In genomic region chr12:110537605-110538409, GRCh38 we compare ENCODE assay signal across 9 cellular contexts. TPM values are rescaled to one million over a fixed set of nuclear protein-coding genes. Genes with fewer than 3 reads are reported as not detected.
DNase-seq lines count a peak whose midpoint lies in the region; ATAC-seq, FAIRE-seq and TF ChIP-seq lines count a peak whose summit lies in the region.
"Had no signal": no experiment of that assay in that cellular context is flagged by ENCODE, and none has a peak within 500 bp of the region (broad histone marks: within the 10 kb centered on the region; RNA-seq: fewer than 3 reads in every experiment).

No MANE protein-coding gene starts in this region.

- no peaks in the 10 kb centered on the region for H3K9me3 ChIP-seq in right lobe of liver
- H3K9me3 ChIP-seq in tibial artery = no peaks in the 10 kb centered on the region

- H3K4me3 ChIP-seq in bronchial epithelial cell (ENCODE audit: low read depth, low read length) (no peak overlapping the region), right lobe of liver (no peak overlapping the region), tibial artery (peak overlapping the region; percentile 17 to 27)

- 34% methylated on average over 3 of the region's 9 CpGs for WGBS in right lobe of liver (ENCODE audit: insufficient coverage, low coverage, low lambda C conversion rate, missing lambda C conversion rate)

- FAIRE-seq in bronchial epithelial cell (lab: Jason Lieb, UNC) = peak; percentile 62

- ATAC-seq in right lobe of liver (peak; percentile 70 to 89 (median 80)), HG03196 (IDR thresholded peaks at IDR 0.05; ENCODE audit: unreplicated experiment) (no peak)

- DNase-seq in NCI-H2107 (lab: John Stamatoyannopoulos, UW) (peak; percentile 92), bronchial epithelial cell (ENCODE audit: low read depth) (peak; percentile 54), right lobe of liver (peak; percentile 68 to 83 (median 78)), tibial artery (peak in 1 of 2 donors; percentile 75), HPDE6-E6E7 (ENCODE audit: extremely low spot score) (no peak)
- no peak for DNase-seq in activated CD4-positive, alpha-beta T cell treated with anti-CD3 and anti-CD28 coated beads for 48 hours
- DNase-seq: occipital lobe; stimulated activated CD8-positive, alpha-beta memory T cell treated with anti-CD3 and anti-CD28 coated beads, Interleukin-4, amount 100 ng/mL, for 48 hours had no signal

- H3K36me3 ChIP-seq in bronchial epithelial cell (ENCODE audit: control insufficient read depth, insufficient read depth, low read length) = peaks cover 7% of the 10 kb centered on the region
- H3K36me3 ChIP-seq in right lobe of liver = peaks cover 0 to 29% (median 0%) of the 10 kb centered on the region in 4 donors
- H3K36me3 ChIP-seq in tibial artery = peaks cover 0 to 18% (median 18%) of the 10 kb centered on the region in 3 donors

- intact Hi-C loops in right lobe of liver (cut with DNase I) = no loop called here
- intact Hi-C loops in tibial artery (cut with DNase I; ENCODE audit: low total_unique reads) = no loop called here

- TF ChIP-seq CTCF in bronchial epithelial cell (IDR thresholded peaks at IDR 0.05; ENCODE audit: insufficient read depth, low read length, severe bottlenecking) = no peak
- TF ChIP-seq CTCF in right lobe of liver (IDR thresholded peaks at IDR 0.05) = no peak
- no peak for TF ChIP-seq CTCF in tibial artery (IDR thresholded peaks at IDR 0.05)

- H3K4me1 ChIP-seq in right lobe of liver (peaks cover 0 to 38% (median 13%) of the 10 kb centered on the region in 4 donors), tibial artery (peaks cover 0 to 50% (median 30%) of the 10 kb centered on the region in 4 donors)

- H3K27ac ChIP-seq in right lobe of liver (peak overlapping the region; percentile 49 to 67 (median 57)), tibial artery (peak overlapping the region; percentile 61 to 76)

- H3K27me3 ChIP-seq in bronchial epithelial cell (ENCODE audit: control insufficient read depth, insufficient read depth, low read length) (no peaks in the 10 kb centered on the region), right lobe of liver (no peaks in the 10 kb centered on the region), tibial artery (no peaks in the 10 kb centered on the region)

- peak; percentile 40 for TF ChIP-seq POLR2A in right lobe of liver (IDR thresholded peaks at IDR 0.05)

RNA-seq across cellular contexts. Expression of gene RAD9B, which starts 35.7 kb away (rescaled TPM):
- total RNA-seq in bronchial epithelial cell (0.26 TPM in 2 replicates), right lobe of liver (under 1 TPM in 5 of 6 experiments, not detected in 1; 0.37 to 0.58 (median 0.51) TPM)

RNA-seq across cellular contexts. Expression of gene VPS29, which starts 35.9 kb away (rescaled TPM):
- total RNA-seq in bronchial epithelial cell (46.5 and 55.3 TPM in 2 replicates), right lobe of liver (10 to 100 TPM; 37.9 to 61.2 (median 51.1) TPM)

RNA-seq across cellular contexts. Expression of gene PPTC7, which starts 45.3 kb away (rescaled TPM):
- total RNA-seq in bronchial epithelial cell = 8.7 and 10.8 TPM in 2 replicates
- 10 to 100 TPM in 5 of 6 experiments, 1 to 10 TPM in 1; 6.3 to 15.0 (median 11.5) TPM for total RNA-seq in right lobe of liver

Comparison
In these comparisons a context has a peak if more than half of its experiments do, and no peak if none do; other contexts are left out.
1. DNase-seq: peak in NCI-H2107 (single experiment), bronchial epithelial cell (single experiment) and right lobe of liver (3 of 3); none in HPDE6-E6E7 (single experiment) and activated CD4-positive, alpha-beta T cell treated with anti-CD3 and anti-CD28 coated beads for 48 hours (single experiment).
2. H3K4me3 ChIP-seq: peak in tibial artery (2 of 2); none in bronchial epithelial cell (single experiment) and right lobe of liver (0 of 3).